Comparison of ENCODE assay signal across 1 cellular context in the genomic region with DNA sequence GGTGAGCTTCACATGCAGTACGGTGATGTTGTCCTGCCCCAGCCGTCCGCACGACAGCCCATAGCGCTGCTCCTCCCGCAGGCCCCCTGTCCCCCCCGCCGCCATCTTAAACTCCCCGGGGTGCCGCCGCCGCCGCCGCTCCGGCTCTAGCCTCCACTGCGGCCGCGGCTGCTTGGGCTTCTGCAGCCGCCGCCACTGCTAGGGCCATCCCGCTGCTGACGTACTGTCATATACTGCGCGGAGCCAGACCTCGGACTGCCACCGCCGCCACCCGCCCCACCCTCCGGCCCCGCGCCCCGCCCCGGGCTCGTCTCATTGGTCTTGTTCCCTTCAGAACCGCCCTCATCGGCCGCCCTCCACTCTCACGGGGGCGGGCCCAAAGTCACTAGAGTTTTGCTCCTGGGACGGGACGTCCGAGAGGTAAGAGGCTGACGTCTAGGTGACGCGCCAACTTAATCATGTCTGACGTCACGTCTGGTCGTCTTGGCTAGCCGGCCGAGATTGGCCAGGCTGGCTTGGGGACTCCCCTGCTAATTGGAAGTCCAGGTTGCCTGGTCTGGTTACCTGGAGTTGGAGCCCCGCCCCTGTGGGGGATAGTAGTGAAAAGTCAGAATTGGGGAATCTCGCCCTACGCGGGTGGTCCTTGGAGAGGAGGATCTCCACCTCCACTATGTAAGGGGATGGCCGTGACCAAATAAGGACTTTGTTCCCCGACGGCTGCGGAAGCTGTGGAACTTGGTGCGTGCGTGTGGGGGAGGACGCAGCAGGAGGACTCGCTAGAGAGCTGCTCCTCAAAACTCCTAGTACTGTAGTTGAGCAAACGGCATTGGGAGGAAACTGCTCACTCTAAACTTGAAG.
TF ChIP-seq lines count a peak whose summit lies in the region.

A gene (minus strand): TSS at position 235 of the 858 bp plus-strand sequence. CDS start 130 bp downstream, at position 105.

TF ChIP-seq in liver, 16 proteins besides CTCF, POLR2A, EP300 and RAD21 (continued from another document):
- TF ChIP-seq YY1 (IDR thresholded peaks at IDR 0.05) (peak; percentile 60), TAF1 (conservative IDR thresholded peaks at IDR 0.05) (peak; percentile 89), GABPA (IDR thresholded peaks at IDR 0.05 in 1 of 2, conservative IDR thresholded peaks at IDR 0.05 in 1 of 2) (peak in 1 of 2 donors; percentile 44), HNF4G (IDR thresholded peaks at IDR 0.05) (no peak)
